ENCODE assay signal across 20 cellular contexts in genomic region chr2:168964251-168964807, GRCh38.
A peak's percentile ranks its signal among the peaks of the same experiment; 100 is the strongest.
DNase-seq lines count a peak whose midpoint lies in the region; ATAC-seq and TF ChIP-seq lines count a peak whose summit lies in the region.
"Had no signal": no experiment of that assay in that cellular context is flagged by ENCODE, and none has a peak within 500 bp of the region (broad histone marks: within the 10 kb centered on the region; RNA-seq: fewer than 3 reads in every experiment).

No MANE protein-coding gene starts in this region.

- WGBS in mammary epithelial cell (ENCODE audit: low coverage, missing lambda C conversion rate) = 53% methylated on average over 3 of the region's 3 CpGs

- H3K9me3 Mint-ChIP-seq in naive thymus-derived CD4-positive, alpha-beta T cell = no peaks in the 10 kb centered on the region
- H3K9me3 Mint-ChIP-seq in mesothelial cell of epicardium = no peaks in the 10 kb centered on the region
- H3K9me3 Mint-ChIP-seq: activated CD4-positive, alpha-beta T cell treated with anti-CD3 and anti-CD28 coated beads, Interleukin-2, amount 10 ng/mL, durations not matched to agents 7 days and 5 days; activated T-cell treated with anti-CD3 and anti-CD28 coated beads, Interleukin-2, amount 50 U/mL, for 4 hours; CD14-positive monocyte; immature natural killer cell had no signal

- H4K20me1 ChIP-seq in mammary epithelial cell (ENCODE audit: insufficient read depth, low read length) = no peaks in the 10 kb centered on the region

- peaks cover 6 to 25% (median 20%) of the 10 kb centered on the region in 7 donors for H3K4me1 Mint-ChIP-seq in naive thymus-derived CD4-positive, alpha-beta T cell
- peaks cover 11% of the 10 kb centered on the region for H3K4me1 Mint-ChIP-seq in mesothelial cell of epicardium

- POLR2A ChIA-PET in naive thymus-derived CD4-positive, alpha-beta T cell (lab: Charles Lee) = no interaction called here

- H3K27me3 Mint-ChIP-seq in naive thymus-derived CD4-positive, alpha-beta T cell = peaks cover 0 to 2% (median 0%) of the 10 kb centered on the region in 5 donors
- no peaks in the 10 kb centered on the region for H3K27me3 Mint-ChIP-seq in mesothelial cell of epicardium (ENCODE audit: low read depth)
- H3K27me3 Mint-ChIP-seq: activated CD4-positive, alpha-beta T cell treated with anti-CD3 and anti-CD28 coated beads, Interleukin-2, amount 10 ng/mL, durations not matched to agents 7 days and 5 days had no signal

- TF ChIP-seq CTCF in mammary epithelial cell (conservative IDR thresholded peaks at IDR 0.05 in 1 of 2, IDR thresholded peaks at IDR 0.05 in 1 of 2; ENCODE audit: extremely low read depth in 1 of 2, insufficient read depth in 1 of 2, low read depth in 1 of 2, low read length in 2 of 2) = no peak
- TF ChIP-seq CTCF in mesothelial cell of epicardium (IDR thresholded peaks at IDR 0.05; ENCODE audit: unreplicated experiment) = no peak

- no peaks in the 10 kb centered on the region for H3K36me3 ChIP-seq in mammary epithelial cell (ENCODE audit: insufficient read depth, low read length)
- no peaks in the 10 kb centered on the region for H3K36me3 ChIP-seq in naive thymus-derived CD4-positive, alpha-beta T cell (ENCODE audit: control insufficient read depth in 2 of 3, insufficient read depth in 3 of 3, low read length in 3 of 3)
- H3K36me3 ChIP-seq: sigmoid colon, tibial artery had no signal

- DNase-seq in NOMO-1 treated with DMSO at 0.1 percent for 48 hours (lab: John Stamatoyannopoulos, UW; ENCODE audit: unreplicated experiment) (peak; percentile 9), NOMO-1 treated with dmso at 0.1 percent for 144 hours (lab: John Stamatoyannopoulos, UW; ENCODE audit: unreplicated experiment) (no peak), NCI-H2029 treated with DMSO at 0.1 percent for 48 hours (lab: John Stamatoyannopoulos, UW) (peak; percentile 56), mammary epithelial cell (peak; percentile 80), mesothelial cell of epicardium (ENCODE audit: low spot score in 2 of 2, unreplicated experiment in 2 of 2) (no peak), NCI-H1694 treated with DMSO at 0.1 percent for 48 hours (lab: John Stamatoyannopoulos, UW) (no peak)
- no peak for DNase-seq in naive thymus-derived CD4-positive, alpha-beta T cell
- DNase-seq: activated CD4-positive, alpha-beta T cell treated with anti-CD3 and anti-CD28 coated beads, Interleukin-2, amount 10 ng/mL, durations not matched to agents 7 days and 5 days; activated T-cell treated with anti-CD3 and anti-CD28 coated beads, Interleukin-2, amount 50 U/mL, for 4 hours; NK-92 treated with Interleukin-12 subunit alpha and Interleukin-12 subunit beta, amount 100 ng/mL, for 24 hours; nucleus accumbens; SHP77; sigmoid colon; stimulated activated CD4-positive, alpha-beta T cell treated with anti-CD3 and anti-CD28 coated beads, Interleukin-4, amount 100 ng/mL, for 24 hours; T-helper 9 cell; tibial artery had no signal

- no peaks in the 10 kb centered on the region for H3K36me3 Mint-ChIP-seq in naive thymus-derived CD4-positive, alpha-beta T cell
- H3K36me3 Mint-ChIP-seq in mesothelial cell of epicardium = no peaks in the 10 kb centered on the region
- H3K36me3 Mint-ChIP-seq: CD14-positive monocyte, immature natural killer cell had no signal

- peaks cover 8% of the 10 kb centered on the region for H3K4me1 ChIP-seq in mammary epithelial cell (ENCODE audit: insufficient read depth, low read length)
- H3K4me1 ChIP-seq in naive thymus-derived CD4-positive, alpha-beta T cell (ENCODE audit: control insufficient read depth in 2 of 2, insufficient read depth in 2 of 2, low read length in 2 of 2) = peaks cover 14 to 32% of the 10 kb centered on the region in 2 donors
- H3K4me1 ChIP-seq: sigmoid colon, tibial artery had no signal

- peak overlapping the region in 3 of 9 donors; percentile 2 to 42 (median 17) for H3K27ac Mint-ChIP-seq in naive thymus-derived CD4-positive, alpha-beta T cell
- no peak overlapping the region for H3K27ac Mint-ChIP-seq in mesothelial cell of epicardium
- H3K27ac Mint-ChIP-seq: activated CD4-positive, alpha-beta T cell treated with anti-CD3 and anti-CD28 coated beads, Interleukin-2, amount 10 ng/mL, durations not matched to agents 7 days and 5 days; immature natural killer cell had no signal

- no peak overlapping the region for H3K9ac ChIP-seq in mammary epithelial cell (ENCODE audit: insufficient read depth, low read length)

- no peaks in the 10 kb centered on the region for H3K9me3 ChIP-seq in mammary epithelial cell (replicated peaks; ENCODE audit: insufficient read depth, low read length)
- H3K9me3 ChIP-seq in naive thymus-derived CD4-positive, alpha-beta T cell (ENCODE audit: control insufficient read depth in 2 of 3, low read length in 3 of 3) = no peaks in the 10 kb centered on the region
- H3K9me3 ChIP-seq: sigmoid colon, tibial artery had no signal

- CTCF ChIA-PET in mammary epithelial cell (lab: Charles Lee; ENCODE audit: low non-redundant PET) = no interaction called here
- CTCF ChIA-PET in naive thymus-derived CD4-positive, alpha-beta T cell (lab: Charles Lee) = interaction anchor here (1.0 kb wide), 1 partner anchor 178 kb away, joined by 4 read pairs; no protein-coding TSS in a partner anchor

- dilution Hi-C loops in mammary epithelial cell (cut with HindIII; ENCODE audit: low sequenced_read_pairs) = no loop called here

- intact Hi-C loops in mammary epithelial cell (cut with micrococcal nuclease) = loop anchor here (5.0 kb wide), 1 partner anchor 313 kb away; no protein-coding TSS in a partner anchor
- intact Hi-C loops in naive thymus-derived CD4-positive, alpha-beta T cell (cut with micrococcal nuclease) = loop anchor here in 1 of 2 donors (5.0 kb wide), 3 partner anchors 258 to 963 kb away; no protein-coding TSS in a partner anchor

- peak overlapping the region in 2 of 10 donors; percentile 10 to 36 for H3K4me3 Mint-ChIP-seq in naive thymus-derived CD4-positive, alpha-beta T cell
- no peak overlapping the region for H3K4me3 Mint-ChIP-seq in mesothelial cell of epicardium
- H3K4me3 Mint-ChIP-seq: activated CD4-positive, alpha-beta T cell treated with anti-CD3 and anti-CD28 coated beads, Interleukin-2, amount 10 ng/mL, durations not matched to agents 7 days and 5 days; activated T-cell treated with anti-CD3 and anti-CD28 coated beads, Interleukin-2, amount 50 U/mL, for 4 hours; CD14-positive monocyte; immature natural killer cell had no signal

- no peak overlapping the region for H3K4me2 ChIP-seq in mammary epithelial cell (ENCODE audit: insufficient read depth, low read depth, low read length)

- in situ Hi-C loops in mammary epithelial cell (cut with MboI; ENCODE audit: low sequenced_read_pairs in 2 of 2) = loop anchor here in 1 of 2 donors (25.0 kb wide), 1 partner anchor 423 kb away; no protein-coding TSS in a partner anchor

- peak; percentile 66 for ATAC-seq in naive thymus-derived CD4-positive, alpha-beta T cell
- ATAC-seq in GM18858 (IDR thresholded peaks at IDR 0.05; ENCODE audit: unreplicated experiment) = no peak
- ATAC-seq: HCT116 had no signal

- H2AFZ ChIP-seq in mammary epithelial cell (ENCODE audit: low read depth, low read length) = peak overlapping the region; percentile 38

- no peak overlapping the region for H3K4me3 ChIP-seq in mammary epithelial cell (replicated peaks in 1 of 3; ENCODE audit: insufficient read depth in 1 of 3, low read depth in 2 of 3, low read length in 3 of 3)
- no peak overlapping the region for H3K4me3 ChIP-seq in naive thymus-derived CD4-positive, alpha-beta T cell (ENCODE audit: low read length)
- H3K4me3 ChIP-seq: sigmoid colon, tibial artery had no signal

- H3K27me3 ChIP-seq in mammary epithelial cell (ENCODE audit: insufficient read depth, low read length) = no peaks in the 10 kb centered on the region
- H3K27me3 ChIP-seq in naive thymus-derived CD4-positive, alpha-beta T cell (ENCODE audit: control insufficient read depth in 2 of 2, insufficient read depth in 2 of 2, low read length in 2 of 2) = no peaks in the 10 kb centered on the region
- H3K27me3 ChIP-seq: sigmoid colon, tibial artery had no signal

- no peak overlapping the region for H3K27ac ChIP-seq in mammary epithelial cell (ENCODE audit: insufficient read depth, low read depth, low read length)
- no peak overlapping the region for H3K27ac ChIP-seq in naive thymus-derived CD4-positive, alpha-beta T cell (ENCODE audit: low read depth, low read length)
- H3K27ac ChIP-seq: sigmoid colon, tibial artery had no signal

- H3K79me2 ChIP-seq in mammary epithelial cell (ENCODE audit: insufficient read depth, low read length) = no peaks in the 10 kb centered on the region

- no TSS peak for BruUV-seq in mammary epithelial cell (replicated peaks; lab: Mats Ljungman, UMichigan)

Comparison
In these comparisons a context has a peak if more than half of its experiments do, and no peak if none do; other contexts are left out.
1. DNase-seq: peak in NOMO-1 treated with DMSO at 0.1 percent for 48 hours (single experiment), NCI-H2029 treated with DMSO at 0.1 percent for 48 hours (single experiment) and mammary epithelial cell (single experiment); none in NOMO-1 treated with dmso at 0.1 percent for 144 hours (single experiment), naive thymus-derived CD4-positive, alpha-beta T cell (0 of 9), mesothelial cell of epicardium (0 of 2) and NCI-H1694 treated with DMSO at 0.1 percent for 48 hours (single experiment).